ENCODE assay signal across 8 cellular contexts in genomic region chr19:4639531-4640246, GRCh38.
A peak's percentile ranks its signal among the peaks of the same experiment; 100 is the strongest.
DNase-seq lines count a peak whose midpoint lies in the region; ATAC-seq and TF ChIP-seq lines count a peak whose summit lies in the region.

No MANE protein-coding gene starts in this region.

- no peaks in the 10 kb centered on the region for H3K27me3 ChIP-seq in WERI-Rb-1 (ENCODE audit: insufficient read depth, low read depth, severe bottlenecking)

- ATAC-seq in GM18508 (IDR thresholded peaks at IDR 0.05; ENCODE audit: insufficient read depth, unreplicated experiment) (peak; percentile 2), HG02885 (IDR thresholded peaks at IDR 0.05; ENCODE audit: poor library complexity, unreplicated experiment) (peak; percentile 5), GM18502 (IDR thresholded peaks at IDR 0.05; ENCODE audit: poor library complexity, unreplicated experiment) (no peak)

- no peaks in the 10 kb centered on the region for H3K36me3 ChIP-seq in WERI-Rb-1

- H3K9me3 ChIP-seq in WERI-Rb-1 (ENCODE audit: severe bottlenecking), result no peaks in the 10 kb centered on the region

- H3K4me3 ChIP-seq in WERI-Rb-1 (ENCODE audit: low read depth, low read length) (peak overlapping the region; percentile 64), retinal pigment epithelial cell (ENCODE audit: low read length) (peak overlapping the region; percentile 83)

- DNase-seq in WERI-Rb-1, result no peak
- peak; percentile 21 for DNase-seq in germinal center (ENCODE audit: low spot score)
- no peak for DNase-seq in retinal pigment epithelial cell (ENCODE audit: low read depth)
- DNase-seq in NCI-H2107 (lab: John Stamatoyannopoulos, UW), result no peak
- no peak for DNase-seq in activated CD8-positive, alpha-beta memory T cell treated with anti-CD3 and anti-CD28 coated beads, Interleukin-2, amount 50 U/mL, for 4 hours

- no peak overlapping the region for H3K27ac ChIP-seq in WERI-Rb-1

- TF ChIP-seq CTCF in WERI-Rb-1 (IDR thresholded peaks at IDR 0.05; ENCODE audit: low read depth, low read length) (no peak), retinal pigment epithelial cell (conservative IDR thresholded peaks at IDR 0.05; ENCODE audit: low read depth, low read length) (no peak)
